8 cellular contexts compared by ENCODE assay signal in the genomic region with DNA sequence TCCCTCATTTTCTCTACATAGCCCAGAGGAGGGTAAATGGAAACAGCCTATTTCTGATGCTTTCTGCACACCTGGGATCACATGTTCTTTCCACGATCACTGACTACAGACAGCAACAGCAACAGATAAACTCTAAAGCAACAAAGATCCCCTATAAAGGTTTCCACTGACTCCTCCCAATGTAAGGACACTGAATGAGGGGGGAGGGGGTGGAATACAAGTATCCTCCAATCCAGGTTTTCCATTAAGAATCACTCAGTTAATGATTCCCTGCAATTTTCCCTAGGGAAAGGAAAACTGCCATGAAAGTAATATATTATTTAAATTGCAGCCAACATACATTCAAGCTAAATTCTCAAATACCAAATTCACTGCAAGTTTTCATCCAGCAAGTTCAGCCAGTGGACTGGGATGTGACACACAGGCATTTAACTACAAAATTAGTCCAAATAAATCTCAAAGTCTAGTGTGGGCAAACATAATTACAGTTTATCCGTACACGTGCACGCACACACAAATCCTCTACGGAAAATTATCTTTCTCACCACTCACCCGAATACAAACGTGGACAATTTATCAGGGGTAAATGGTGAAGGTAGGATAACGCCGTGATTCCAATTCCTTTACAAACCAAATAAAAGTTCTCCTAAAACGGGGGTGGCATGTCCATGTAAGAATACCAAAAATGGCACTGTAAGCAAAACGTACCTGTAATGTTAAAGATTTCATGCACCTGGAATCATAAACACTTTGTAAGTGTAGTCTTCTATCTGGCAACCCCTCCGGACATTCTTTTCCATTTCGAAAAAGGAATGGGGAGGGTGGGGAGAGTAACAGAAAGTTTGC. TPM values are rescaled to one million over a fixed set of nuclear protein-coding genes. Genes with fewer than 3 reads are reported as not detected.
DNase-seq lines count a peak whose midpoint lies in the region; ATAC-seq and TF ChIP-seq lines count a peak whose summit lies in the region.
"Not testable (repeated sequence)": the region's sequence is repeated elsewhere in the genome, so short reads cannot be mapped to it uniquely, and the experiment has no call there.

No MANE protein-coding gene starts in this region.

- H3K27ac Mint-ChIP-seq in CD14-positive monocyte, result peak overlapping the region in 4 of 7 donors; percentile 86 to 96 (median 91)
- H3K27ac Mint-ChIP-seq in activated T-cell treated with anti-CD3 and anti-CD28 coated beads, Interleukin-2, amount 50 U/mL, for 72 hours, result peak overlapping the region; percentile 11

- peak overlapping the region; percentile 96 to 99 for H3K4me3 Mint-ChIP-seq in CD14-positive monocyte
- H3K4me3 Mint-ChIP-seq in activated T-cell treated with anti-CD3 and anti-CD28 coated beads, Interleukin-2, amount 50 U/mL, for 72 hours, result peak overlapping the region; percentile 98

- H3K9me2 ChIP-seq in PC-9 (ENCODE audit: insufficient read depth); neural cell (ENCODE audit: insufficient read depth, low read length): not testable (repeated sequence)

- H3K36me3 ChIP-seq in HUES64 (ENCODE audit: insufficient read depth, low read length); PC-9 (ENCODE audit: low read depth); iPS-18a (ENCODE audit: control insufficient read depth, low read depth, low read length); neural cell (ENCODE audit: insufficient read depth, low read length); suprapubic skin: not testable (repeated sequence)

- not testable (repeated sequence) for TF ChIP-seq CTCF in CD14-positive monocyte (IDR thresholded peaks at IDR 0.05); PC-9 (conservative IDR thresholded peaks at IDR 0.05); dorsolateral prefrontal cortex (IDR thresholded peaks at IDR 0.05 in 54 of 56, conservative IDR thresholded peaks at IDR 0.05 in 2 of 56; ENCODE audit: low read depth in 1 of 56, partially characterized antibody in 56 of 56); neural cell (IDR thresholded peaks at IDR 0.05; ENCODE audit: poor library complexity, severe bottlenecking); suprapubic skin (IDR thresholded peaks at IDR 0.05)

- not testable (repeated sequence) for TF ChIP-seq POLR2A in suprapubic skin (IDR thresholded peaks at IDR 0.05)

- H3K27me3 ChIP-seq in HUES64 (ENCODE audit: insufficient read depth, low read length); PC-9 (ENCODE audit: insufficient read depth, low read depth); dorsolateral prefrontal cortex; iPS-18a (ENCODE audit: control insufficient read depth, insufficient read depth, low read length); neural cell (ENCODE audit: insufficient read depth, low read depth, low read length); suprapubic skin: not testable (repeated sequence)

- peaks cover 39% of the 10 kb centered on the region for H3F3A ChIP-seq in PC-9 (ENCODE audit: insufficient read depth, low read depth)
- not testable (repeated sequence) for H3F3A ChIP-seq in neural cell (ENCODE audit: insufficient read depth, low read length, poor library complexity, severe bottlenecking)

- not testable (repeated sequence) for H3K4me1 ChIP-seq in HUES64 (ENCODE audit: insufficient read depth, low read length); iPS-18a (ENCODE audit: control insufficient read depth, low read depth, low read length)
- H3K4me1 ChIP-seq in PC-9 (replicated peaks; ENCODE audit: insufficient read depth) (peaks cover 53% of the 10 kb centered on the region), suprapubic skin (peaks cover 32% of the 10 kb centered on the region)

- not testable (repeated sequence) for H3K9me3 Mint-ChIP-seq in CD14-positive monocyte; activated T-cell treated with anti-CD3 and anti-CD28 coated beads, Interleukin-2, amount 50 U/mL, for 72 hours

- CTCF ChIA-PET in PC-9 (lab: Charles Lee), result not testable (repeated sequence)

- TSS peak; percentile 39 for BruUV-seq in PC-9 (replicated peaks; lab: Mats Ljungman, UMichigan)

- H3K79me2 ChIP-seq in PC-9 (ENCODE audit: low read depth) (peaks cover 72% of the 10 kb centered on the region), neural cell (replicated peaks; ENCODE audit: insufficient read depth, low read length) (peaks cover 58% of the 10 kb centered on the region)

- DNase-seq in CD14-positive monocyte (ENCODE audit: low spot score); PC-9; activated T-cell treated with anti-CD3 and anti-CD28 coated beads, Interleukin-2, amount 50 U/mL, for 72 hours; dorsolateral prefrontal cortex; suprapubic skin (ENCODE audit: low spot score in 2 of 2): not testable (repeated sequence)

- peak overlapping the region; percentile 88 for H3K4me3 ChIP-seq in HUES64 (ENCODE audit: low read length)
- peak overlapping the region; percentile 96 for H3K4me3 ChIP-seq in PC-9
- H3K4me3 ChIP-seq in dorsolateral prefrontal cortex, result peak overlapping the region; percentile 50 to 88 (median 76)
- H3K4me3 ChIP-seq in iPS-18a (ENCODE audit: low read length), result peak overlapping the region; percentile 75
- H3K4me3 ChIP-seq in neural cell (ENCODE audit: low read length), result peak overlapping the region; percentile 74
- peak overlapping the region; percentile 88 for H3K4me3 ChIP-seq in suprapubic skin

- H3K4me1 Mint-ChIP-seq in CD14-positive monocyte, result peaks cover 41% of the 10 kb centered on the region
- H3K4me1 Mint-ChIP-seq in activated T-cell treated with anti-CD3 and anti-CD28 coated beads, Interleukin-2, amount 50 U/mL, for 72 hours (ENCODE audit: low read depth), result peaks cover 46% of the 10 kb centered on the region

- not testable (repeated sequence) for H3K36me3 Mint-ChIP-seq in CD14-positive monocyte; activated T-cell treated with anti-CD3 and anti-CD28 coated beads, Interleukin-2, amount 50 U/mL, for 72 hours (ENCODE audit: insufficient read depth in 2 of 2)

- intact Hi-C loops in CD14-positive monocyte (cut with micrococcal nuclease), result not testable (repeated sequence)
- intact Hi-C loops in PC-9 (cut with micrococcal nuclease; ENCODE audit: unreplicated experiment) (loop anchor here (2.0 kb wide), 1 partner anchor 46 kb away; no protein-coding TSS in a partner anchor), dorsolateral prefrontal cortex (cut with DNase I) (loop anchor here (5.0 kb wide), 1 partner anchor 153 kb away; a partner anchor contains a TSS)

- POLR2A ChIA-PET in PC-9 (lab: Charles Lee; ENCODE audit: unreplicated experiment), result interaction anchor here (0.7 kb wide), 1 partner anchor 443 kb away, joined by 3 read pairs; no protein-coding TSS in a partner anchor

- peak overlapping the region; percentile 90 for H3K4me2 ChIP-seq in PC-9
- peak overlapping the region; percentile 92 for H3K4me2 ChIP-seq in neural cell (ENCODE audit: low read length)

- not testable (repeated sequence) for TF ChIP-seq RAD21 in neural cell (conservative IDR thresholded peaks at IDR 0.05)

- ATAC-seq in activated T-cell treated with anti-CD3 and anti-CD28 coated beads, Interleukin-2, amount 50 U/mL, for 72 hours (replicated peaks in 1 of 2), result not testable (repeated sequence)

- WGBS in HUES64, result 17% methylated on average over 8 of the region's 13 CpGs
- 14% methylated on average over 13 of the region's 13 CpGs for WGBS in suprapubic skin

- 0 out of 2 replicates have a peak, but pooled peaks cover 14% of the 10 kb centered on the region for H4K20me1 ChIP-seq in PC-9 (ENCODE audit: insufficient read depth)
- H4K20me1 ChIP-seq in neural cell (ENCODE audit: insufficient read depth), result not testable (repeated sequence)

- H3K27me3 Mint-ChIP-seq in CD14-positive monocyte (ENCODE audit: low read depth in 3 of 3); activated T-cell treated with anti-CD3 and anti-CD28 coated beads, Interleukin-2, amount 50 U/mL, for 72 hours (ENCODE audit: low read depth): not testable (repeated sequence)

- not testable (repeated sequence) for TF ChIP-seq EP300 in neural cell (conservative IDR thresholded peaks at IDR 0.05; ENCODE audit: poor library complexity, severe bottlenecking); suprapubic skin (IDR thresholded peaks at IDR 0.05)

- not testable (repeated sequence) for H3K9me3 ChIP-seq in HUES64 (ENCODE audit: insufficient read depth, low read depth, low read length); PC-9 (ENCODE audit: insufficient read depth, low read depth); iPS-18a (ENCODE audit: control insufficient read depth, low read depth, low read length); neural cell (ENCODE audit: low read length); suprapubic skin

- peak overlapping the region; percentile 78; the same call in 1 of the 2 replicates for H3K9ac ChIP-seq in HUES64 (ENCODE audit: low read depth, low read length)
- peak overlapping the region; percentile 48 for H3K9ac ChIP-seq in iPS-18a (ENCODE audit: low read length)
- H3K9ac ChIP-seq in neural cell (ENCODE audit: low read length), result peak overlapping the region; percentile 80

- not testable (repeated sequence) for H2AFZ ChIP-seq in PC-9; neural cell (ENCODE audit: low read depth, low read length)

- H3K27ac ChIP-seq in HUES64 (ENCODE audit: low read depth, low read length); iPS-18a (ENCODE audit: low read length); neural cell (ENCODE audit: low read length): not testable (repeated sequence)
- H3K27ac ChIP-seq in PC-9 (peak overlapping the region; percentile 62), dorsolateral prefrontal cortex (peak overlapping the region in 10 of 59 donors; percentile 10 to 94 (median 58)), suprapubic skin (peak overlapping the region; percentile 98)

RNA-seq across cellular contexts. Expression of a gene that starts 1.7 kb away (rescaled TPM):
- 1 to 10 TPM; 2.2 to 4.5 TPM for polyA plus RNA-seq in CD14-positive monocyte
- 15.5 TPM for polyA plus RNA-seq in HUES64 (2013, experiment 1 of 2)
- polyA plus RNA-seq in HUES64 (2013, experiment 2 of 2), result 16.4 TPM
- 41.4 and 57.6 TPM in 2 replicates for total RNA-seq in PC-9 (2021)
- total RNA-seq in activated T-cell treated with anti-CD3 and anti-CD28 coated beads, Interleukin-2, amount 50 U/mL, for 72 hours, result 10 to 100 TPM; 18.3 to 19.4 TPM
- total RNA-seq in dorsolateral prefrontal cortex, result 10 to 100 TPM; 16.6 to 35.5 (median 23.7) TPM
- polyA plus RNA-seq in neural cell, result 55.2 and 61.0 TPM in 2 replicates
- 116 and 121 TPM in 2 replicates for polyA minus RNA-seq in neural cell
- total RNA-seq in suprapubic skin, result 10 to 100 TPM; 19.4 to 28.6 (median 25.2) TPM
